Comparison of ENCODE assay signal across 23 cellular contexts in genomic region chr11:12246169-12246568, GRCh38.
DNase-seq lines count a peak whose midpoint lies in the region; ATAC-seq, FAIRE-seq and TF ChIP-seq lines count a peak whose summit lies in the region.
"Had no signal": no experiment of that assay in that cellular context is flagged by ENCODE, and none has a peak within 500 bp of the region (broad histone marks: within the 10 kb centered on the region; RNA-seq: fewer than 3 reads in every experiment).

No MANE protein-coding gene starts in this region.

- H3K4me3 ChIP-seq in KMS-11 (IDR thresholded peaks at IDR 0.05; ENCODE audit: insufficient read depth, low read depth, low read length) = no peak overlapping the region
- H3K4me3 ChIP-seq in astrocyte (ENCODE audit: insufficient read depth, low read depth, low read length) = no peak overlapping the region
- H3K4me3 ChIP-seq: BLaER1 treated with 17β-estradiol and CSF1 and Interleukin-3, amounts not matched to agents 10 nM and 100 nM; HAP-1; right lobe of liver; thyroid gland had no signal

- H3K4me2 ChIP-seq in KMS-11 (peak overlapping the region; percentile 36), astrocyte (ENCODE audit: low read length) (no peak overlapping the region)
- H3K4me2 ChIP-seq: BLaER1 treated with 17β-estradiol and CSF1 and Interleukin-3, amounts not matched to agents 10 nM and 100 nM had no signal

- H3K27me3 Mint-ChIP-seq in astrocyte (ENCODE audit: low read depth, unreplicated experiment) = no peaks in the 10 kb centered on the region
- H3K27me3 Mint-ChIP-seq in T-helper 17 cell = no peaks in the 10 kb centered on the region
- H3K27me3 Mint-ChIP-seq: activated CD4-positive, alpha-beta memory T cell treated with anti-CD3 and anti-CD28 coated beads for 36 hours had no signal

- H3K4me1 ChIP-seq in KMS-11 (ENCODE audit: low read depth, poor library complexity, severe bottlenecking) = peaks cover 70% of the 10 kb centered on the region
- peaks cover 8% of the 10 kb centered on the region for H3K4me1 ChIP-seq in astrocyte (ENCODE audit: insufficient read depth, low read length)
- H3K4me1 ChIP-seq: HAP-1 had no signal

- H4K20me1 ChIP-seq in KMS-11 (ENCODE audit: insufficient read depth) = no peaks in the 10 kb centered on the region
- H4K20me1 ChIP-seq in astrocyte (ENCODE audit: insufficient read depth, low read length) = peaks cover 17% of the 10 kb centered on the region
- H4K20me1 ChIP-seq: BLaER1 treated with 17β-estradiol and CSF1 and Interleukin-3, amounts not matched to agents 10 nM and 100 nM had no signal

- no peaks in the 10 kb centered on the region for H3K36me3 ChIP-seq in KMS-11 (ENCODE audit: insufficient read depth)
- peaks cover 92% of the 10 kb centered on the region for H3K36me3 ChIP-seq in astrocyte (ENCODE audit: insufficient read depth, low read length)
- H3K36me3 ChIP-seq: HAP-1, right lobe of liver, thyroid gland had no signal

- FAIRE-seq in astrocyte (lab: Jason Lieb, UNC) = no peak
- FAIRE-seq: D721Med, GM12891 had no signal

- H3K9me3 ChIP-seq in astrocyte (ENCODE audit: insufficient read depth, low read depth, low read length) (no peaks in the 10 kb centered on the region), T-helper 17 cell (ENCODE audit: control insufficient read depth, low read length, poor library complexity, severe bottlenecking) (no peaks in the 10 kb centered on the region)
- H3K9me3 ChIP-seq: BLaER1 treated with 17β-estradiol and CSF1 and Interleukin-3, amounts not matched to agents 10 nM and 100 nM; HAP-1; right lobe of liver; thyroid gland had no signal

- TF ChIP-seq CTCF in KMS-11 (conservative IDR thresholded peaks at IDR 0.05; ENCODE audit: low read depth, low read length) = no peak
- TF ChIP-seq CTCF in astrocyte (IDR thresholded peaks at IDR 0.05; ENCODE audit: insufficient read depth, low read depth, low read length) = no peak

- no peak for ATAC-seq in T-helper 17 cell
- ATAC-seq: stimulated activated effector memory CD8-positive, alpha-beta T cell treated with anti-CD3 and anti-CD28 coated beads, Interleukin-12 subunit alpha, Interleukin-12 subunit beta, amount 100 ng/mL, for 72 hours; WTC11 had no signal

- H3K9ac ChIP-seq in KMS-11 = no peak overlapping the region
- no peak overlapping the region for H3K9ac ChIP-seq in astrocyte (ENCODE audit: low read length)
- H3K9ac ChIP-seq: BLaER1 treated with 17β-estradiol and CSF1 and Interleukin-3, amounts not matched to agents 10 nM and 100 nM had no signal

- H3K27ac Mint-ChIP-seq in astrocyte (ENCODE audit: unreplicated experiment) = peak overlapping the region; percentile 12
- no peak overlapping the region for H3K27ac Mint-ChIP-seq in T-helper 17 cell
- H3K27ac Mint-ChIP-seq: activated CD4-positive, alpha-beta memory T cell treated with anti-CD3 and anti-CD28 coated beads for 36 hours; stimulated activated effector memory CD8-positive, alpha-beta T cell treated with anti-CD3 and anti-CD28 coated beads, Interleukin-12 subunit alpha, Interleukin-12 subunit beta, amount 100 ng/mL, for 72 hours; T-helper 1 cell treated with Interleukin-12 subunit alpha and Interleukin-12 subunit beta and Interleukin-4 antibody, amounts not matched to agents 30 μg/mL and 1 μg/mL, for 36 hours; WTC11 had no signal

- no peak overlapping the region for H2AFZ ChIP-seq in KMS-11 (ENCODE audit: low read depth)
- H2AFZ ChIP-seq in astrocyte (ENCODE audit: low read depth, low read length) = no peak overlapping the region

- H3K79me2 ChIP-seq in KMS-11 (ENCODE audit: insufficient read depth, low read depth) = no peaks in the 10 kb centered on the region
- peaks cover 27% of the 10 kb centered on the region for H3K79me2 ChIP-seq in astrocyte (ENCODE audit: insufficient read depth, low read length)

- no peaks in the 10 kb centered on the region for H3K9me3 Mint-ChIP-seq in astrocyte (ENCODE audit: unreplicated experiment)
- H3K9me3 Mint-ChIP-seq: activated CD4-positive, alpha-beta memory T cell treated with anti-CD3 and anti-CD28 coated beads for 36 hours; stimulated activated effector memory CD8-positive, alpha-beta T cell treated with anti-CD3 and anti-CD28 coated beads, Interleukin-12 subunit alpha, Interleukin-12 subunit beta, amount 100 ng/mL, for 72 hours; T-helper 1 cell treated with Interleukin-12 subunit alpha and Interleukin-12 subunit beta and Interleukin-4 antibody, amounts not matched to agents 30 μg/mL and 1 μg/mL, for 36 hours; WTC11 had no signal

- DNase-seq in DMS 273 (lab: John Stamatoyannopoulos, UW; ENCODE audit: unreplicated experiment) (peak; percentile 37), DMS 273 treated with DMSO at 0.1 percent for 48 hours (lab: John Stamatoyannopoulos, UW) (no peak), astrocyte (ENCODE audit: low read depth) (no peak), retina (peak; percentile 43), T-helper 17 cell (no peak), NCI-H2107 (lab: John Stamatoyannopoulos, UW) (no peak), G401 (ENCODE audit: low spot score) (no peak)
- DNase-seq: activated CD4-positive, alpha-beta memory T cell treated with anti-CD3 and anti-CD28 coated beads for 36 hours; activated naive CD4-positive, alpha-beta T cell treated with Interleukin-2 at 50 U/mL for 16 hours; activated T-cell treated with anti-CD3 and anti-CD28 coated beads for 4 hours; NCI-H510A; right lobe of liver; SIG-M5; thyroid gland had no signal

- H3K27me3 ChIP-seq in KMS-11 (ENCODE audit: insufficient read depth, low read depth) (no peaks in the 10 kb centered on the region), astrocyte (ENCODE audit: insufficient read depth, low read length) (no peaks in the 10 kb centered on the region)
- H3K27me3 ChIP-seq: BLaER1 treated with 17β-estradiol and CSF1 and Interleukin-3, amounts not matched to agents 10 nM and 100 nM; right lobe of liver; thyroid gland had no signal

- no peak overlapping the region for H3K27ac ChIP-seq in KMS-11
- no peak overlapping the region for H3K27ac ChIP-seq in astrocyte (ENCODE audit: low read depth, low read length)
- H3K27ac ChIP-seq: BLaER1 treated with 17β-estradiol and CSF1 and Interleukin-3, amounts not matched to agents 10 nM and 100 nM; HL-60; right lobe of liver had no signal

- in situ Hi-C loops in G401 (cut with HindIII; ENCODE audit: low sequenced_read_pairs) = no loop called here

- H3K36me3 Mint-ChIP-seq in astrocyte (ENCODE audit: low read depth, unreplicated experiment) (peaks cover 73% of the 10 kb centered on the region), T-helper 17 cell (ENCODE audit: low read depth) (peaks cover 14% of the 10 kb centered on the region)
- H3K36me3 Mint-ChIP-seq: WTC11 had no signal

- H3K4me1 Mint-ChIP-seq in astrocyte (ENCODE audit: low read depth, unreplicated experiment) (peaks cover 34% of the 10 kb centered on the region), T-helper 17 cell (peaks cover 15% of the 10 kb centered on the region)

- H3K4me3 Mint-ChIP-seq in astrocyte (ENCODE audit: unreplicated experiment) (no peak overlapping the region), T-helper 17 cell (no peak overlapping the region)
- H3K4me3 Mint-ChIP-seq: activated CD4-positive, alpha-beta memory T cell treated with anti-CD3 and anti-CD28 coated beads for 36 hours; stimulated activated effector memory CD8-positive, alpha-beta T cell treated with anti-CD3 and anti-CD28 coated beads, Interleukin-12 subunit alpha, Interleukin-12 subunit beta, amount 100 ng/mL, for 72 hours; T-helper 1 cell treated with Interleukin-12 subunit alpha and Interleukin-12 subunit beta and Interleukin-4 antibody, amounts not matched to agents 30 μg/mL and 1 μg/mL, for 36 hours; WTC11 had no signal

Comparison
In these comparisons a context has a peak if more than half of its experiments do, and no peak if none do; other contexts are left out.
1. DNase-seq: peak in DMS 273 (single experiment) and retina (single experiment); none in DMS 273 treated with DMSO at 0.1 percent for 48 hours (single experiment), astrocyte (single experiment), T-helper 17 cell (0 of 3), NCI-H2107 (single experiment) and G401 (single experiment).